8 cellular contexts compared by ENCODE assay signal in genomic region chr6:33172307-33173227, GRCh38. TPM values are rescaled to one million over a fixed set of nuclear protein-coding genes. Genes with fewer than 3 reads are reported as not detected.
DNase-seq lines count a peak whose midpoint lies in the region; ATAC-seq and TF ChIP-seq lines count a peak whose summit lies in the region.

No MANE protein-coding gene starts in this region.

- H3K27me3 ChIP-seq in neural cell (ENCODE audit: insufficient read depth, low read depth, low read length) = no peaks in the 10 kb centered on the region

- H3K27ac ChIP-seq in neural cell (ENCODE audit: low read length) = no peak overlapping the region
- H3K27ac ChIP-seq in substantia nigra (ENCODE audit: low read depth, low read length, poor library complexity, severe bottlenecking) = no peak overlapping the region

- H3K9me3 ChIP-seq in neural cell (ENCODE audit: low read length) = no peaks in the 10 kb centered on the region

- TF ChIP-seq CTCF in LNCaP clone FGC (IDR thresholded peaks at IDR 0.05; ENCODE audit: control insufficient read depth, extremely low read depth, insufficient read depth) (peak; percentile 65), choroid plexus epithelial cell (conservative IDR thresholded peaks at IDR 0.05; ENCODE audit: low read depth, low read length) (peak; percentile 81), neural cell (IDR thresholded peaks at IDR 0.05; ENCODE audit: poor library complexity, severe bottlenecking) (peak; percentile 44)

- no peaks in the 10 kb centered on the region for H3K79me2 ChIP-seq in neural cell (replicated peaks; ENCODE audit: insufficient read depth, low read length)

- H3F3A ChIP-seq in neural cell (ENCODE audit: insufficient read depth, low read length, poor library complexity, severe bottlenecking) = no peaks in the 10 kb centered on the region

- H3K9ac ChIP-seq in neural cell (ENCODE audit: low read length) = no peak overlapping the region

- H4K20me1 ChIP-seq in neural cell (ENCODE audit: insufficient read depth) = no peaks in the 10 kb centered on the region

- H3K4me3 ChIP-seq in LNCaP clone FGC (ENCODE audit: low read depth, low read length) = no peak overlapping the region
- H3K4me3 ChIP-seq in choroid plexus epithelial cell (ENCODE audit: low read depth, low read length) = no peak overlapping the region
- no peak overlapping the region for H3K4me3 ChIP-seq in neural cell (ENCODE audit: low read length)

- ATAC-seq in GM18870 (IDR thresholded peaks at IDR 0.05; ENCODE audit: unreplicated experiment) = no peak

- DNase-seq in Daoy (ENCODE audit: low read depth) = peak; percentile 68
- no peak for DNase-seq in LNCaP clone FGC (ENCODE audit: low read depth)
- DNase-seq in choroid plexus epithelial cell (ENCODE audit: low read depth) = peak; percentile 53
- no peak for DNase-seq in activated T-cell treated with anti-CD3 and anti-CD28 coated beads, Interleukin-2, amount 50 U/mL, for 48 hours
- DNase-seq in substantia nigra (lab: John Stamatoyannopoulos, UW) = no peak
- DNase-seq in NCI-H146 treated with DMSO at 0.1 percent for 48 hours (lab: John Stamatoyannopoulos, UW; ENCODE audit: unreplicated experiment) = no peak

- no peaks in the 10 kb centered on the region for H3K36me3 ChIP-seq in neural cell (ENCODE audit: insufficient read depth, low read length)

- H2AFZ ChIP-seq in neural cell (ENCODE audit: low read depth, low read length) = no peak overlapping the region

- H3K4me2 ChIP-seq in neural cell (ENCODE audit: low read length) = no peak overlapping the region

- peak; percentile 46 for TF ChIP-seq RAD21 in neural cell (conservative IDR thresholded peaks at IDR 0.05)

- TF ChIP-seq EP300 in neural cell (conservative IDR thresholded peaks at IDR 0.05; ENCODE audit: poor library complexity, severe bottlenecking) = no peak

- H3K9me2 ChIP-seq in neural cell (ENCODE audit: insufficient read depth, low read length) = no peaks in the 10 kb centered on the region

TF ChIP-seq in neural cell, 6 proteins besides CTCF, POLR2A, EP300 and RAD21:
- TF ChIP-seq MXI1 (conservative IDR thresholded peaks at IDR 0.05; ENCODE audit: poor library complexity, severe bottlenecking) = no peak
- peak; percentile 44 for TF ChIP-seq SMC3 (conservative IDR thresholded peaks at IDR 0.05; ENCODE audit: poor library complexity)

RNA-seq across cellular contexts. Expression of gene COL11A2, which starts 19.7 kb away (rescaled TPM):
- total RNA-seq in Daoy (2014; rRNA removed; shearing (Covaris generic)) = 1.6 and 5.5 TPM in 2 replicates
- 9.8 and 20.2 TPM in 2 replicates for polyA plus RNA-seq in neural cell
- polyA minus RNA-seq in neural cell = 2.0 and 2.7 TPM in 2 replicates

RNA-seq across cellular contexts. Expression of gene RXRB, which starts 27.9 kb away (rescaled TPM):
- total RNA-seq in Daoy (2014; rRNA removed; shearing (Covaris generic)) = 21.4 and 27.3 TPM in 2 replicates
- polyA plus RNA-seq in neural cell = 60.7 and 71.2 TPM in 2 replicates
- polyA minus RNA-seq in neural cell = 27.0 and 29.8 TPM in 2 replicates

RNA-seq across cellular contexts. Expression of gene SLC39A7, which starts 28.1 kb away (rescaled TPM):
- 104 and 121 TPM in 2 replicates for total RNA-seq in Daoy (2014; rRNA removed; shearing (Covaris generic))
- 99.8 and 120 TPM in 2 replicates for polyA plus RNA-seq in neural cell
- polyA minus RNA-seq in neural cell = 54.2 and 63.1 TPM in 2 replicates

RNA-seq across cellular contexts. Expression of gene HSD17B8, which starts 31.9 kb away (rescaled TPM):
- total RNA-seq in Daoy (2014; rRNA removed; shearing (Covaris generic)) = 3.3 and 8.2 TPM in 2 replicates
- 7.3 and 10.3 TPM in 2 replicates for polyA plus RNA-seq in neural cell
- 2.2 and 3.4 TPM in 2 replicates for polyA minus RNA-seq in neural cell

RNA-seq across cellular contexts. Expression of gene RING1, which starts 35.7 kb away (rescaled TPM):
- 43.4 and 44.9 TPM in 2 replicates for total RNA-seq in Daoy (2014; rRNA removed; shearing (Covaris generic))
- 107 and 121 TPM in 2 replicates for polyA plus RNA-seq in neural cell
- polyA minus RNA-seq in neural cell = 35.7 and 36.8 TPM in 2 replicates

Comparison
In these comparisons a context has a peak if more than half of its experiments do, and no peak if none do; other contexts are left out.
1. DNase-seq: peak in Daoy (single experiment) and choroid plexus epithelial cell (single experiment); none in LNCaP clone FGC (single experiment), activated T-cell treated with anti-CD3 and anti-CD28 coated beads, Interleukin-2, amount 50 U/mL, for 48 hours (0 of 2), substantia nigra (0 of 49) and NCI-H146 treated with DMSO at 0.1 percent for 48 hours (single experiment).
2. Peak in every context shown above with its lines, with median percentiles within 50 percentile points of each other: CTCF ChIP-seq.